8 cellular contexts compared by ENCODE assay signal in genomic region chr22:38270091-38270972, GRCh38. TPM values are rescaled to one million over a fixed set of nuclear protein-coding genes. Genes with fewer than 3 reads are reported as not detected.
DNase-seq lines count a peak whose midpoint lies in the region; ATAC-seq and TF ChIP-seq lines count a peak whose summit lies in the region.

No MANE protein-coding gene starts in this region.

- H3K27me3 ChIP-seq in neural cell (ENCODE audit: insufficient read depth, low read depth, low read length) (no peaks in the 10 kb centered on the region), BE2C (no peaks in the 10 kb centered on the region)

- H2AFZ ChIP-seq in neural cell (ENCODE audit: low read depth, low read length): no peak overlapping the region

- no peak overlapping the region for H3K4me2 ChIP-seq in neural cell (ENCODE audit: low read length)

- no peaks in the 10 kb centered on the region for H3F3A ChIP-seq in neural cell (ENCODE audit: insufficient read depth, low read length, poor library complexity, severe bottlenecking)

- H3K4me1 ChIP-seq in BE2C: peaks cover 7% of the 10 kb centered on the region

- TF ChIP-seq RAD21 in neural cell (conservative IDR thresholded peaks at IDR 0.05): no peak

- TF ChIP-seq EP300 in neural cell (conservative IDR thresholded peaks at IDR 0.05; ENCODE audit: poor library complexity, severe bottlenecking): no peak

- no peak for DNase-seq in AG04449 (ENCODE audit: low read depth, low spot score)
- DNase-seq in HFF-Myc (ENCODE audit: extremely low read depth, low read depth): no peak
- DNase-seq in cerebellar cortex (ENCODE audit: low spot score): peak; percentile 37
- DNase-seq in BE2C: no peak
- DNase-seq in GM13977 (ENCODE audit: low spot score): no peak
- no peak for DNase-seq in NOMO-1 (lab: John Stamatoyannopoulos, UW; ENCODE audit: unreplicated experiment in 2 of 2)

- peaks cover 50% of the 10 kb centered on the region for H3K79me2 ChIP-seq in neural cell (replicated peaks; ENCODE audit: insufficient read depth, low read length)

- H3K27ac ChIP-seq in neural cell (ENCODE audit: low read length): no peak overlapping the region

- POLR2A ChIA-PET in AG04449 (lab: Yijun Ruan, JAX): interaction anchor here (0.6 kb wide), 1 partner anchor 66 kb away, joined by 5 read pairs; no protein-coding TSS in a partner anchor

- no peaks in the 10 kb centered on the region for H3K36me3 ChIP-seq in neural cell (ENCODE audit: insufficient read depth, low read length)
- no peaks in the 10 kb centered on the region for H3K36me3 ChIP-seq in BE2C

- H3K9ac ChIP-seq in neural cell (ENCODE audit: low read length): no peak overlapping the region

- in situ Hi-C loops in GM13977 (cut with MboI; ENCODE audit: low pct_unique_long_range_greater_than_20kb, low sequenced_read_pairs, unreplicated experiment): no loop called here

- H3K9me2 ChIP-seq in neural cell (ENCODE audit: insufficient read depth, low read length): no peaks in the 10 kb centered on the region

- ATAC-seq in GM18907 (IDR thresholded peaks at IDR 0.05; ENCODE audit: unreplicated experiment): no peak

- peak overlapping the region; percentile 36 for H3K4me3 ChIP-seq in AG04449 (ENCODE audit: low read depth, low read length)
- peak overlapping the region; percentile 67 for H3K4me3 ChIP-seq in HFF-Myc (replicated peaks; ENCODE audit: low read depth, low read length)
- peak overlapping the region; percentile 96 for H3K4me3 ChIP-seq in neural cell (ENCODE audit: low read length)
- H3K4me3 ChIP-seq in BE2C (ENCODE audit: low read depth, low read length): no peak overlapping the region

- no peak for TF ChIP-seq CTCF in AG04449 (IDR thresholded peaks at IDR 0.05; ENCODE audit: insufficient read depth, low read length, missing control alignments)
- no peak for TF ChIP-seq CTCF in HFF-Myc (IDR thresholded peaks at IDR 0.05; ENCODE audit: low read depth, low read length, missing control alignments)
- no peak for TF ChIP-seq CTCF in neural cell (IDR thresholded peaks at IDR 0.05; ENCODE audit: poor library complexity, severe bottlenecking)
- no peak for TF ChIP-seq CTCF in BE2C (IDR thresholded peaks at IDR 0.05; ENCODE audit: low read depth, low read length)
- TF ChIP-seq CTCF in GM13977 (IDR thresholded peaks at IDR 0.05; ENCODE audit: extremely low read depth, insufficient read depth, missing control alignments): no peak

- no peaks in the 10 kb centered on the region for H4K20me1 ChIP-seq in neural cell (ENCODE audit: insufficient read depth)

- CTCF ChIA-PET in AG04449 (lab: Yijun Ruan, JAX): interaction anchor here (1.0 to 4.3 kb wide), 10 partner anchors 9 to 218 kb away, joined by 3 to 17 read pairs (median 4); no protein-coding TSS in a partner anchor

- H3K9me3 ChIP-seq in neural cell (ENCODE audit: low read length) (no peaks in the 10 kb centered on the region), BE2C (no peaks in the 10 kb centered on the region)

TF ChIP-seq in neural cell, 6 proteins besides CTCF, POLR2A, EP300 and RAD21:
- TF ChIP-seq TAF1 (IDR thresholded peaks at IDR 0.05; ENCODE audit: low read depth) (no peak), SMC3 (conservative IDR thresholded peaks at IDR 0.05; ENCODE audit: poor library complexity) (no peak), EZH2 (IDR thresholded peaks at IDR 0.05; ENCODE audit: borderline replicate concordance, insufficient read depth, low read length, poor library complexity, severe bottlenecking) (no peak), REST (IDR thresholded peaks at IDR 0.05; ENCODE audit: borderline replicate concordance) (no peak), POLR2AphosphoS5 (IDR thresholded peaks at IDR 0.05) (no peak), MXI1 (conservative IDR thresholded peaks at IDR 0.05; ENCODE audit: poor library complexity, severe bottlenecking) (no peak)
TF ChIP-seq in neural cell: peak in this region for 0.

RNA-seq across cellular contexts. Expression of gene TMEM184B, which starts 2.5 kb away (rescaled TPM):
- polyA plus RNA-seq in neural cell: 19.7 and 29.3 TPM in 2 replicates
- 29.1 and 29.7 TPM in 2 replicates for polyA minus RNA-seq in neural cell
- polyA plus RNA-seq in BE2C (2012; ENCODE audit: insufficient read depth, insufficient read length, low read depth): 51.4 TPM

RNA-seq across cellular contexts. Expression of gene CSNK1E, which starts 46.9 kb away (rescaled TPM):
- 230 and 254 TPM in 2 replicates for polyA plus RNA-seq in neural cell
- polyA minus RNA-seq in neural cell: 234 and 256 TPM in 2 replicates
- 460 TPM for polyA plus RNA-seq in BE2C (2012; ENCODE audit: insufficient read depth, insufficient read length, low read depth)
